ENCODE assay signal across 1 cellular context in genomic region chr1:39672551-39672947, GRCh38.
TF ChIP-seq lines count a peak whose summit lies in the region.

No MANE protein-coding gene starts in this region.

TF ChIP-seq in K562, 482 proteins besides CTCF, POLR2A, EP300 and RAD21 (continued from another document and continues in another):
- no peak for TF ChIP-seq E2F8 (IDR thresholded peaks at IDR 0.05; ENCODE audit: low read depth, partially characterized antibody)
- TF ChIP-seq DEAF1 (CRISPR knock-in tag; IDR thresholded peaks at IDR 0.05), result 0 out of 2 replicates have a peak, but pooled peaks have one; percentile 16
- no peak for TF ChIP-seq PHTF2 (CRISPR knock-in tag; IDR thresholded peaks at IDR 0.05)
- TF ChIP-seq NCOA4 (IDR thresholded peaks at IDR 0.05; ENCODE audit: partially characterized antibody), result no peak
- no peak for TF ChIP-seq RBM22 (IDR thresholded peaks at IDR 0.05; ENCODE audit: low read depth, low read length, poor library complexity, severe bottlenecking)
- no peak for TF ChIP-seq CBFA2T3 (IDR thresholded peaks at IDR 0.05)
- TF ChIP-seq JUND (IDR thresholded peaks at IDR 0.05; ENCODE audit: borderline replicate concordance, low read depth, low read length), result 0 out of 2 replicates have a peak, but pooled peaks have one; percentile 28
- TF ChIP-seq JUND (tag; IDR thresholded peaks at IDR 0.05; ENCODE audit: borderline replicate concordance, low read depth, low read length), result no peak
- no peak for TF ChIP-seq ZNF395 (CRISPR knock-in tag; IDR thresholded peaks at IDR 0.05)
- TF ChIP-seq ZNF274 (IDR thresholded peaks at IDR 0.05; ENCODE audit: borderline replicate concordance, low read depth, low read length), result no peak
- TF ChIP-seq, protein P1, sequence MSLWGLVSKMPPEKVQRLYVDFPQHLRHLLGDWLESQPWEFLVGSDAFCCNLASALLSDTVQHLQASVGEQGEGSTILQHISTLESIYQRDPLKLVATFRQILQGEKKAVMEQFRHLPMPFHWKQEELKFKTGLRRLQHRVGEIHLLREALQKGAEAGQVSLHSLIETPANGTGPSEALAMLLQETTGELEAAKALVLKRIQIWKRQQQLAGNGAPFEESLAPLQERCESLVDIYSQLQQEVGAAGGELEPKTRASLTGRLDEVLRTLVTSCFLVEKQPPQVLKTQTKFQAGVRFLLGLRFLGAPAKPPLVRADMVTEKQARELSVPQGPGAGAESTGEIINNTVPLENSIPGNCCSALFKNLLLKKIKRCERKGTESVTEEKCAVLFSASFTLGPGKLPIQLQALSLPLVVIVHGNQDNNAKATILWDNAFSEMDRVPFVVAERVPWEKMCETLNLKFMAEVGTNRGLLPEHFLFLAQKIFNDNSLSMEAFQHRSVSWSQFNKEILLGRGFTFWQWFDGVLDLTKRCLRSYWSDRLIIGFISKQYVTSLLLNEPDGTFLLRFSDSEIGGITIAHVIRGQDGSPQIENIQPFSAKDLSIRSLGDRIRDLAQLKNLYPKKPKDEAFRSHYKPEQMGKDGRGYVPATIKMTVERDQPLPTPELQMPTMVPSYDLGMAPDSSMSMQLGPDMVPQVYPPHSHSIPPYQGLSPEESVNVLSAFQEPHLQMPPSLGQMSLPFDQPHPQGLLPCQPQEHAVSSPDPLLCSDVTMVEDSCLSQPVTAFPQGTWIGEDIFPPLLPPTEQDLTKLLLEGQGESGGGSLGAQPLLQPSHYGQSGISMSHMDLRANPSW (CRISPR knock-in tag; IDR thresholded peaks at IDR 0.05), result no peak
- no peak for TF ChIP-seq MAX (CRISPR knock-in tag; IDR thresholded peaks at IDR 0.05)
- TF ChIP-seq HCFC1 (IDR thresholded peaks at IDR 0.05; ENCODE audit: low read depth, low read length), result no peak
- TF ChIP-seq TEAD1 (CRISPR knock-in tag; IDR thresholded peaks at IDR 0.05), result peak; percentile 13 to 69; a peak in 1 of 4 replicates
- TF ChIP-seq ZBTB7A (IDR thresholded peaks at IDR 0.05; ENCODE audit: borderline replicate concordance, control insufficient read depth, low read depth, low read length), result peak; percentile 84
- TF ChIP-seq ZZZ3 (IDR thresholded peaks at IDR 0.05), result no peak
- TF ChIP-seq ZBTB34 (CRISPR knock-in tag; IDR thresholded peaks at IDR 0.05), result no peak
- no peak for TF ChIP-seq CREB1 (IDR thresholded peaks at IDR 0.05)
- TF ChIP-seq CREB1 (CRISPR knock-in tag; IDR thresholded peaks at IDR 0.05), result no peak
- TF ChIP-seq, protein P2, sequence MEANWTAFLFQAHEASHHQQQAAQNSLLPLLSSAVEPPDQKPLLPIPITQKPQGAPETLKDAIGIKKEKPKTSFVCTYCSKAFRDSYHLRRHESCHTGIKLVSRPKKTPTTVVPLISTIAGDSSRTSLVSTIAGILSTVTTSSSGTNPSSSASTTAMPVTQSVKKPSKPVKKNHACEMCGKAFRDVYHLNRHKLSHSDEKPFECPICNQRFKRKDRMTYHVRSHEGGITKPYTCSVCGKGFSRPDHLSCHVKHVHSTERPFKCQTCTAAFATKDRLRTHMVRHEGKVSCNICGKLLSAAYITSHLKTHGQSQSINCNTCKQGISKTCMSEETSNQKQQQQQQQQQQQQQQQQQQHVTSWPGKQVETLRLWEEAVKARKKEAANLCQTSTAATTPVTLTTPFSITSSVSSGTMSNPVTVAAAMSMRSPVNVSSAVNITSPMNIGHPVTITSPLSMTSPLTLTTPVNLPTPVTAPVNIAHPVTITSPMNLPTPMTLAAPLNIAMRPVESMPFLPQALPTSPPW (CRISPR knock-in tag; IDR thresholded peaks at IDR 0.05), result peak; percentile 38; the same call in 1 of the 2 replicates
- TF ChIP-seq ZNF785 (CRISPR knock-in tag; IDR thresholded peaks at IDR 0.05), result no peak
- TF ChIP-seq RB1 (IDR thresholded peaks at IDR 0.05; ENCODE audit: low read depth), result peak; percentile 58; the same call in 1 of the 2 replicates
- no peak for TF ChIP-seq BMI1 (IDR thresholded peaks at IDR 0.05; ENCODE audit: low read length)
- TF ChIP-seq MITF (IDR thresholded peaks at IDR 0.05), result no peak
- TF ChIP-seq MYC (IDR thresholded peaks at IDR 0.05; ENCODE audit: low read depth, low read length), result 0 out of 2 replicates have a peak, but pooled peaks have one; percentile 28
- TF ChIP-seq MYC (CRISPR knock-in tag; IDR thresholded peaks at IDR 0.05; ENCODE audit: borderline replicate concordance, low read depth), result no peak
- TF ChIP-seq DLX4 (CRISPR knock-in tag; IDR thresholded peaks at IDR 0.05), result no peak
- no peak for TF ChIP-seq CEBPG (CRISPR knock-in tag; IDR thresholded peaks at IDR 0.05)
- TF ChIP-seq CEBPG (tag; conservative IDR thresholded peaks at IDR 0.05 in 1 of 2, IDR thresholded peaks at IDR 0.05 in 1 of 2), result no peak
- TF ChIP-seq ZFPM2 (CRISPR knock-in tag; IDR thresholded peaks at IDR 0.05), result no peak
- TF ChIP-seq CHD4 (IDR thresholded peaks at IDR 0.05; ENCODE audit: insufficient read depth, insufficient replicate concordance, low read depth, low read length, poor library complexity, severe bottlenecking), result peak; percentile 30
- no peak for TF ChIP-seq THRAP3 (IDR thresholded peaks at IDR 0.05; ENCODE audit: borderline replicate concordance)
- TF ChIP-seq STAT5B (CRISPR knock-in tag; IDR thresholded peaks at IDR 0.05), result no peak
- peak; percentile 32; the same call in 1 of the 2 replicates for TF ChIP-seq TEAD4 (IDR thresholded peaks at IDR 0.05; ENCODE audit: low read length)
- no peak for TF ChIP-seq TEAD4 (CRISPR knock-in tag; IDR thresholded peaks at IDR 0.05; ENCODE audit: borderline replicate concordance)
- no peak for TF ChIP-seq DMBX1 (CRISPR knock-in tag; IDR thresholded peaks at IDR 0.05; ENCODE audit: borderline replicate concordance)
- TF ChIP-seq, protein P3, sequence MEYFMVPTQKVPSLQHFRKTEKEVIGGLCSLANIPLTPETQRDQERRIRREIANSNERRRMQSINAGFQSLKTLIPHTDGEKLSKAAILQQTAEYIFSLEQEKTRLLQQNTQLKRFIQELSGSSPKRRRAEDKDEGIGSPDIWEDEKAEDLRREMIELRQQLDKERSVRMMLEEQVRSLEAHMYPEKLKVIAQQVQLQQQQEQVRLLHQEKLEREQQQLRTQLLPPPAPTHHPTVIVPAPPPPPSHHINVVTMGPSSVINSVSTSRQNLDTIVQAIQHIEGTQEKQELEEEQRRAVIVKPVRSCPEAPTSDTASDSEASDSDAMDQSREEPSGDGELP (CRISPR knock-in tag; IDR thresholded peaks at IDR 0.05; ENCODE audit: borderline replicate concordance), result peak; percentile 28; the same call in 1 of the 2 replicates
- TF ChIP-seq MEIS2 (IDR thresholded peaks at IDR 0.05; ENCODE audit: partially characterized antibody), result peak; percentile 4
- TF ChIP-seq, protein P4, sequence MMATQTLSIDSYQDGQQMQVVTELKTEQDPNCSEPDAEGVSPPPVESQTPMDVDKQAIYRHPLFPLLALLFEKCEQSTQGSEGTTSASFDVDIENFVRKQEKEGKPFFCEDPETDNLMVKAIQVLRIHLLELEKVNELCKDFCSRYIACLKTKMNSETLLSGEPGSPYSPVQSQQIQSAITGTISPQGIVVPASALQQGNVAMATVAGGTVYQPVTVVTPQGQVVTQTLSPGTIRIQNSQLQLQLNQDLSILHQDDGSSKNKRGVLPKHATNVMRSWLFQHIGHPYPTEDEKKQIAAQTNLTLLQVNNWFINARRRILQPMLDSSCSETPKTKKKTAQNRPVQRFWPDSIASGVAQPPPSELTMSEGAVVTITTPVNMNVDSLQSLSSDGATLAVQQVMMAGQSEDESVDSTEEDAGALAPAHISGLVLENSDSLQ (IDR thresholded peaks at IDR 0.05), result no peak
- TF ChIP-seq, protein P5, sequence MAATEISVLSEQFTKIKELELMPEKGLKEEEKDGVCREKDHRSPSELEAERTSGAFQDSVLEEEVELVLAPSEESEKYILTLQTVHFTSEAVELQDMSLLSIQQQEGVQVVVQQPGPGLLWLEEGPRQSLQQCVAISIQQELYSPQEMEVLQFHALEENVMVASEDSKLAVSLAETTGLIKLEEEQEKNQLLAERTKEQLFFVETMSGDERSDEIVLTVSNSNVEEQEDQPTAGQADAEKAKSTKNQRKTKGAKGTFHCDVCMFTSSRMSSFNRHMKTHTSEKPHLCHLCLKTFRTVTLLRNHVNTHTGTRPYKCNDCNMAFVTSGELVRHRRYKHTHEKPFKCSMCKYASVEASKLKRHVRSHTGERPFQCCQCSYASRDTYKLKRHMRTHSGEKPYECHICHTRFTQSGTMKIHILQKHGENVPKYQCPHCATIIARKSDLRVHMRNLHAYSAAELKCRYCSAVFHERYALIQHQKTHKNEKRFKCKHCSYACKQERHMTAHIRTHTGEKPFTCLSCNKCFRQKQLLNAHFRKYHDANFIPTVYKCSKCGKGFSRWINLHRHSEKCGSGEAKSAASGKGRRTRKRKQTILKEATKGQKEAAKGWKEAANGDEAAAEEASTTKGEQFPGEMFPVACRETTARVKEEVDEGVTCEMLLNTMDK (IDR thresholded peaks at IDR 0.05; ENCODE audit: borderline replicate concordance, insufficient read depth, low read depth, low read length, poor library complexity, severe bottlenecking), result peak; percentile 1
